In the genomic region with DNA sequence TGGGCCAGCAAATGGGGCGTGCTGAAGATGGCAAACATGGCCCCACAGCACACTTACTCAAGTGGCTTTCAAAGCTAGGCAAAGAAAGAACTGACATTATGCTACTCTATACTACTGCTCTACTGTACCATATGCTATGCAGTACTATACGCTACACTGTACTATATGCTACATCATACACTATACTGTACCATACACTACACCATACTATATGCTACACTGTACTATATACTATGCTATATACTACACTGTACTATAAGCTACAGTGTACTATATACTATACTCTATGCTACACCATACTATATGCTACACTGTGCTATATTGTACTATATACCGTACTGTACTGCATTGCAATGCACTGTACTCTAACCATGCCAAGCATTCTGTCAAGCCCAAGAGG, we compare ENCODE assay signal across 29 cellular contexts.
"Had no signal": no experiment of that assay in that cellular context is flagged by ENCODE, and none has a peak within 500 bp of the region (broad histone marks: within the 10 kb centered on the region; RNA-seq: fewer than 3 reads in every experiment).

No MANE protein-coding gene starts in this region.

- H3K9me3 Mint-ChIP-seq: activated CD8-positive, alpha-beta T cell treated with anti-CD3 and anti-CD28 coated beads for 36 hours; activated T-cell treated with anti-CD3 and anti-CD28 coated beads, Interleukin-2, amount 50 U/mL, for 4 hours had no signal

- H3K4me3 ChIP-seq: ascending aorta, breast epithelium, cardiac muscle cell, colonic mucosa had no signal

- H3K9me3 ChIP-seq: ascending aorta, colonic mucosa had no signal

- DNase-seq: activated B cell treated with CpG ODN at 0.5 μM for 24 hours; activated CD4-positive, alpha-beta T cell treated with anti-CD3 and anti-CD28 coated beads for 48 hours; activated CD4-positive, alpha-beta T cell treated with anti-CD3 and anti-CD28 coated beads, Interleukin-2, amount 50 U/mL, for 1 hour; activated CD4-positive, alpha-beta T cell treated with anti-CD3 and anti-CD28 coated beads, Interleukin-2, amount 50 U/mL, for 48 hours; activated CD8-positive, alpha-beta memory T cell treated with anti-CD3 and anti-CD28 coated beads for 24 hours; activated CD8-positive, alpha-beta T cell treated with anti-CD3 and anti-CD28 coated beads for 36 hours; activated effector memory CD4-positive, alpha-beta T cell treated with Interleukin-2 at 50 U/mL for 16 hours; activated gamma-delta T cell treated with Interleukin-2 at 50 U/mL for 16 hours; activated naive CD4-positive, alpha-beta T cell treated with anti-CD3 and anti-CD28 coated beads, Interleukin-2, amount 50 U/mL, for 16 hours; activated naive CD4-positive, alpha-beta T cell treated with Interleukin-2 at 50 U/mL for 16 hours; activated T-cell treated with anti-CD3 and anti-CD28 coated beads, Interleukin-2, amount 50 U/mL, for 4 hours; central memory CD4-positive, alpha-beta T cell; cerebellar nuclear complex; colonic mucosa; effector CD8-positive, alpha-beta T cell; foreskin fibroblast; T-helper 1 cell; T-helper 17 cell; T1000; WERI-Rb-1 had no signal

- H3K4me3 Mint-ChIP-seq: activated B cell treated with CpG ODN at 0.5 μM for 24 hours; activated CD8-positive, alpha-beta T cell treated with anti-CD3 and anti-CD28 coated beads for 36 hours; activated naive CD8-positive, alpha-beta T cell; activated T-cell treated with anti-CD3 and anti-CD28 coated beads, Interleukin-2, amount 50 U/mL, for 4 hours; activated T-helper 17 cell treated with anti-CD3 and anti-CD28 coated beads, Interleukin-2, amount 50 U/mL, for 72 hours; brain; T-helper 17 cell; T-helper 2 cell treated with Interferon-gamma antibody and Interleukin-4, amounts not matched to agents 5 μg/mL and 100 μg/mL, for 36 hours had no signal

- H3K27ac Mint-ChIP-seq: activated B cell treated with CpG ODN at 0.5 μM for 24 hours; activated CD8-positive, alpha-beta T cell treated with anti-CD3 and anti-CD28 coated beads for 36 hours; activated naive CD8-positive, alpha-beta T cell; activated T-helper 17 cell treated with anti-CD3 and anti-CD28 coated beads, Interleukin-2, amount 50 U/mL, for 72 hours; brain; T-helper 17 cell; T-helper 2 cell treated with Interferon-gamma antibody and Interleukin-4, amounts not matched to agents 5 μg/mL and 100 μg/mL, for 36 hours had no signal

- H3K27me3 ChIP-seq: ascending aorta, breast epithelium, cardiac muscle cell, colonic mucosa had no signal

- H3K36me3 ChIP-seq: ascending aorta, breast epithelium, cardiac muscle cell, colonic mucosa, WERI-Rb-1 had no signal

- ATAC-seq: activated CD4-positive, CD25-positive, alpha-beta regulatory T cell treated with anti-CD3 and anti-CD28 coated beads, Interleukin-2, amount 50 U/mL, for 24 hours; activated CD8-positive, alpha-beta T cell treated with anti-CD3 and anti-CD28 coated beads for 36 hours; activated T-cell treated with anti-CD3 and anti-CD28 coated beads, Interleukin-2, amount 50 U/mL, for 4 hours; activated T-helper 17 cell treated with anti-CD3 and anti-CD28 coated beads, Interleukin-2, amount 50 U/mL, for 72 hours; T-helper 17 cell had no signal

- H3K36me3 Mint-ChIP-seq: activated naive CD8-positive, alpha-beta T cell; brain had no signal

- H3K27me3 Mint-ChIP-seq: activated B cell treated with CpG ODN at 0.5 μM for 24 hours; activated naive CD8-positive, alpha-beta T cell; activated T-helper 17 cell treated with anti-CD3 and anti-CD28 coated beads, Interleukin-2, amount 50 U/mL, for 72 hours; brain; T-helper 17 cell had no signal

- H3K27ac ChIP-seq: ascending aorta, breast epithelium, cardiac muscle cell, colonic mucosa, epithelial cell of prostate, WERI-Rb-1 had no signal

- H3K4me1 Mint-ChIP-seq: activated B cell treated with CpG ODN at 0.5 μM for 24 hours; activated T-helper 17 cell treated with anti-CD3 and anti-CD28 coated beads, Interleukin-2, amount 50 U/mL, for 72 hours; brain; T-helper 17 cell had no signal

- H3K4me1 ChIP-seq: ascending aorta, breast epithelium, colonic mucosa had no signal
